In the genomic region with DNA sequence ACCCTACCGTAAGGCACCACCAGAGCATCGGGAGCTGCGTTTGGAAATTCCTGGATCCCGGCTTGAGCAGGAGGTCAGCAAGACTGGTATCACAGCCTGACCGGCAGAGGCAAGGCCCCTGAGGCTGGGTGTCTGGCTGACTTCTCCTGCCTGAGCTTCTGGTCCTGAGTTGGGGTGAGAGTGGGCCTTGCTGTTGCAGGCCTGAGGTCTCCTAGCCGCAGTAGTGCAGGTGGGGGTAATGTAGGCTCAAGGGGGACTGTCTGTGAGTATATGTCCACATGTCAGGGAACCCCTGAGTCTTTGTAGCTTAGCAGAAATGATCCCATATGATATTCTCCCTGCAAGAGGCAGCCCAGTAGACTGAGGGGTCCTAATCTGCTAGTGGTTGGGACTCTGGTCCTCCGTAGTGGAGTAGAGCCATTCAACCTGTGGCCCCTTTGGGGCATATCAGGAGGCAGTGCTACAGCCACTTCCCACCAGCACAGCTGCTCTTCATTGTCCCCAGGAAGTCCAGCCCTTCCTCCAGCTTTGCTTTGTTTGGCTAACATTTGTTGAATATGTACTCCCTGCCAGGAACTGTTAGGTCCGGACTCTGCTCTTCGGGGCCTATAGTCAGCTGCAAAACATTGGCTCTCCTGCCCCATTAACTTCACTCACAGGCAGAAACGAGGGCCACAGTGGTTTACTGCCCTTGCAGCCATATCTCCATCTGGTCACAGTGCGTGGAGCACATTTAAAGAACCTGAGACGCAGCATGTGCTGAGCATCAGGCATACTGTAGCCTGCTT, we compare ENCODE assay signal across 19 cellular contexts. TPM values are rescaled to one million over a fixed set of nuclear protein-coding genes. Genes with fewer than 3 reads are reported as not detected.
A peak's percentile ranks its signal among the peaks of the same experiment; 100 is the strongest.
DNase-seq lines count a peak whose midpoint lies in the region; ATAC-seq and TF ChIP-seq lines count a peak whose summit lies in the region.
"Had no signal": no experiment of that assay in that cellular context is flagged by ENCODE, and none has a peak within 500 bp of the region (broad histone marks: within the 10 kb centered on the region; RNA-seq: fewer than 3 reads in every experiment).

No MANE protein-coding gene starts in this region.

- no peak overlapping the region for H3K27ac Mint-ChIP-seq in HFFc6
- H3K27ac Mint-ChIP-seq: activated naive CD8-positive, alpha-beta T cell had no signal

- ATAC-seq in Right ventricle myocardium superior (ENCODE audit: poor library complexity): no peak
- ATAC-seq: activated CD4-positive, CD25-positive, alpha-beta regulatory T cell treated with anti-CD3 and anti-CD28 coated beads, Interleukin-2, amount 50 U/mL, for 24 hours had no signal

- peaks cover 61% of the 10 kb centered on the region for H3K36me3 ChIP-seq in left ventricle myocardium inferior
- H3K36me3 ChIP-seq in prostate gland: peaks cover 0 to 8% of the 10 kb centered on the region in 2 donors
- H3K36me3 ChIP-seq in vagina: peaks cover 0 to 48% of the 10 kb centered on the region in 2 donors

- TF ChIP-seq CTCF in left ventricle myocardium inferior (IDR thresholded peaks at IDR 0.05; ENCODE audit: borderline replicate concordance): no peak
- TF ChIP-seq CTCF in prostate gland (IDR thresholded peaks at IDR 0.05): no peak
- no peak for TF ChIP-seq CTCF in vagina (IDR thresholded peaks at IDR 0.05)
- no peak for TF ChIP-seq CTCF in HFFc6 (IDR thresholded peaks at IDR 0.05)

- H3K36me3 Mint-ChIP-seq in HFFc6 (ENCODE audit: low read depth): peaks cover 22% of the 10 kb centered on the region; the same call in 1 of the 2 replicates
- H3K36me3 Mint-ChIP-seq: activated naive CD8-positive, alpha-beta T cell had no signal

- no peak for TF ChIP-seq POLR2A in prostate gland (IDR thresholded peaks at IDR 0.05)
- TF ChIP-seq POLR2A in vagina (IDR thresholded peaks at IDR 0.05): no peak

- 75% methylated on average over 12 of the region's 12 CpGs for WGBS in prostate gland

- peaks cover 34% of the 10 kb centered on the region for H3K4me1 Mint-ChIP-seq in HFFc6 (ENCODE audit: low read depth)

- intact Hi-C loops in left ventricle myocardium inferior (cut with micrococcal nuclease) (loop anchor here (10.0 kb wide), 1 partner anchor 114 kb away; no protein-coding TSS in a partner anchor), Right ventricle myocardium superior (cut with DNase I) (no loop called here), prostate gland (cut with DNase I) (loop anchor here (10.0 kb wide), 1 partner anchor 234 kb away; no protein-coding TSS in a partner anchor), vagina (cut with DNase I) (no loop called here)

- H3K27me3 Mint-ChIP-seq in HFFc6 (ENCODE audit: insufficient read depth): no peaks in the 10 kb centered on the region; the same call in none of the 2 replicates
- H3K27me3 Mint-ChIP-seq: activated naive CD8-positive, alpha-beta T cell had no signal

- H3K4me3 ChIP-seq in left ventricle myocardium inferior (no peak overlapping the region), prostate gland (no peak overlapping the region), vagina (no peak overlapping the region)
- H3K4me3 ChIP-seq: suprapubic skin had no signal

- H3K9me3 Mint-ChIP-seq in HFFc6: no peaks in the 10 kb centered on the region

- H3K4me1 ChIP-seq in left ventricle myocardium inferior (peaks cover 17% of the 10 kb centered on the region), prostate gland (replicated peaks) (peaks cover 25% of the 10 kb centered on the region), vagina (peaks cover 28% of the 10 kb centered on the region)

- DNase-seq in left ventricle myocardium inferior (no peak), Right ventricle myocardium superior (no peak), prostate gland (ENCODE audit: low spot score) (no peak), vagina (ENCODE audit: extremely low spot score in 2 of 2) (no peak), glomerular visceral epithelial cell (ENCODE audit: extremely low spot score) (no peak), HFFc6 (no peak)
- no peak for DNase-seq in stimulated activated CD4-positive, alpha-beta T cell treated with anti-CD3 and anti-CD28 coated beads, Interleukin-4, amount 100 ng/mL, for 24 hours
- DNase-seq: foreskin melanocyte, Kasumi-1, kidney glomerular epithelial cell, NCI-H1092 treated with DMSO at 0.1 percent for 48 hours, NCI-H524 treated with DMSO at 0.1 percent for 48 hours, retina, SW 1271 had no signal

- H3K27ac ChIP-seq in left ventricle myocardium inferior (replicated peaks): peak overlapping the region; percentile 71
- peak overlapping the region; percentile 63 for H3K27ac ChIP-seq in layer of hippocampus (ENCODE audit: low read depth, low read length)
- H3K27ac ChIP-seq in prostate gland: peak overlapping the region; percentile 47 to 56
- H3K27ac ChIP-seq in vagina: peak overlapping the region; percentile 25
- H3K27ac ChIP-seq: C4-2B, suprapubic skin had no signal

- H3K9me3 ChIP-seq in left ventricle myocardium inferior (replicated peaks) (no peaks in the 10 kb centered on the region), prostate gland (no peaks in the 10 kb centered on the region), vagina (no peaks in the 10 kb centered on the region)
- H3K9me3 ChIP-seq: suprapubic skin had no signal

- no peak overlapping the region for H3K4me3 Mint-ChIP-seq in HFFc6
- H3K4me3 Mint-ChIP-seq: activated naive CD8-positive, alpha-beta T cell had no signal

- H3K27me3 ChIP-seq in left ventricle myocardium inferior (ENCODE audit: low read depth): no peaks in the 10 kb centered on the region
- H3K27me3 ChIP-seq in layer of hippocampus (ENCODE audit: control insufficient read depth, insufficient read depth, low read length): no peaks in the 10 kb centered on the region
- no peaks in the 10 kb centered on the region for H3K27me3 ChIP-seq in prostate gland (replicated peaks; ENCODE audit: insufficient read depth)
- no peaks in the 10 kb centered on the region for H3K27me3 ChIP-seq in vagina
- H3K27me3 ChIP-seq: suprapubic skin had no signal

RNA-seq across cellular contexts. Expression of gene LRRC73, which starts 10.9 kb away (rescaled TPM):
- total RNA-seq in left ventricle myocardium inferior (1.6 TPM), Right ventricle myocardium superior (1.4 TPM), prostate gland (1 to 10 TPM in 1 of 2 donors, under 1 TPM in 1; 0.68 to 4.0 TPM), vagina (not detected)
- total RNA-seq in HFFc6 (2021; fragmentation: NEBNext Ultra II Directional; extraction: Animal tissue kit (Norgen Biotek cat#: 25700)): 1 to 10 TPM in 2 of 6 experiments, under 1 TPM in 4; 0.75 to 1.7 (median 0.90) TPM

RNA-seq across cellular contexts. Expression of gene YIPF3, which starts 17.5 kb away (rescaled TPM):
- total RNA-seq in left ventricle myocardium inferior (69.9 TPM), Right ventricle myocardium superior (64.0 TPM), prostate gland (100 to 1,000 TPM; 162 to 180 TPM), vagina (80.0 TPM)
- total RNA-seq in HFFc6 (2021; fragmentation: NEBNext Ultra II Directional; extraction: Animal tissue kit (Norgen Biotek cat#: 25700)): 100 to 1,000 TPM; 147 to 176 (median 158) TPM

RNA-seq across cellular contexts. Expression of gene POLR1C, which starts 17.7 kb away (rescaled TPM):
- total RNA-seq in left ventricle myocardium inferior: 14.7 TPM
- total RNA-seq in Right ventricle myocardium superior: 15.6 TPM
- total RNA-seq in prostate gland: 10 to 100 TPM; 24.4 to 37.2 TPM
- total RNA-seq in vagina: 34.1 TPM
- total RNA-seq in HFFc6 (2021; fragmentation: NEBNext Ultra II Directional; extraction: Animal tissue kit (Norgen Biotek cat#: 25700)): 10 to 100 TPM; 43.5 to 66.9 (median 53.8) TPM

RNA-seq across cellular contexts. Expression of gene TJAP1, which starts 21.9 kb away (rescaled TPM):
- total RNA-seq in left ventricle myocardium inferior (24.1 TPM), Right ventricle myocardium superior (20.5 TPM), prostate gland (10 to 100 TPM; 29.1 to 51.6 TPM), vagina (27.5 TPM)
- 10 to 100 TPM; 27.0 to 34.3 (median 30.2) TPM for total RNA-seq in HFFc6 (2021; fragmentation: NEBNext Ultra II Directional; extraction: Animal tissue kit (Norgen Biotek cat#: 25700))

RNA-seq across cellular contexts. Expression of gene DLK2, which starts 43.9 kb away (rescaled TPM):
- total RNA-seq in left ventricle myocardium inferior: 3.3 TPM
- 1.0 TPM for total RNA-seq in Right ventricle myocardium superior
- 10 to 100 TPM; 13.5 to 46.1 TPM for total RNA-seq in prostate gland
- 3.9 TPM for total RNA-seq in vagina
- 1 to 10 TPM; 1.8 to 2.9 (median 2.2) TPM for total RNA-seq in HFFc6 (2021; fragmentation: NEBNext Ultra II Directional; extraction: Animal tissue kit (Norgen Biotek cat#: 25700))

Comparison
In these comparisons a context has a peak if more than half of its experiments do, and no peak if none do; other contexts are left out.
1. intact Hi-C loops: an anchor here in left ventricle myocardium inferior (10.0 kb wide) and prostate gland (10.0 kb wide); none called in Right ventricle myocardium superior and vagina.